8 cellular contexts compared by ENCODE assay signal in the genomic region with DNA sequence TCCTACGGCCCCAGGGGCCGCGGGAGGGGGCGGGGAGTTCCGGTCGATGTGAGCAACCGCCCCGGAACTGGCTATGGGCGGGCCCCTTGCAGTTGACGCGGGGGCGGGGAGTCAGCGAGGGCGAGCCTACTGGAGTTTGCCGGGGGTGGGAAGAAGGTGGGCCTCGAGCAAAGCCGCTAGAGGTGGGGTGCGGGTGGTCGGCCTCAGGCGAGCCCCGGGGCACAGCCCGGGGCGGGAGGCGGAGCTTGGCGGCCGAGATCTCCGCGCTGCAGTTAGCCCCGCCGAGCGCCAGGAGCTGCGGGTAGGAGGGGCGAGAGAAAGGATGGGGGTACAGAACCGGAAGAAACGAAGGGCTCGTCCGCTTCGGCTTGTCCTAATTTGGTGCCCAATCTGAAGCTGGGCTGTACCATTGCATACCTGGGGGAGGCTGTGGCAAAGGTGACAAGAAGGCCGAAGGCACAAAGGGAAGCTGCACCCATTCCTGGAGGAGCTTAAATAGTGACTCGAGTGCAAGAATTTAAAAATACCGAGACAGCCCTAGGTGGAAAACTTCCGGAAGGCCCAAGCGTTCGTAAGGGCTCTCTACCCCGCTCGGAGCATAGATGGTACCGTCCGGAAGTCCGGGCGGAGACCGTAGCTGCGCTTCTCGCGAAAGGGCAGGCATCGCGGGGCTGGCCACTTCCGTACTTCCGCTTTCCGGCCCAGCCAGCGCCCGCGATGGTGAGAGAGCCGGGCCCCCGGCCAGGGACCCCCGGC. TPM values are rescaled to one million over a fixed set of nuclear protein-coding genes. Genes with fewer than 3 reads are reported as not detected.
A peak's percentile ranks its signal among the peaks of the same experiment; 100 is the strongest.
DNase-seq lines count a peak whose midpoint lies in the region; ATAC-seq and TF ChIP-seq lines count a peak whose summit lies in the region.

ARPC4 (plus strand) TSS at position 678 of the 756 bp plus-strand sequence; CDS start at position 718, 40 bp downstream.
TADA3 (minus strand) TSS at position 69 of the 756 bp plus-strand sequence. CDS start 1,007 bp downstream, outside the sequence.

- H3K18ac ChIP-seq in H9 (ENCODE audit: insufficient read length, low read depth, low read length): peak within 1 kb of the TSS; percentile 100

- peak within 1 kb of the TSS; percentile 81 for H3K4me2 ChIP-seq in H9 (ENCODE audit: insufficient read depth, insufficient read length, low read length)

- WGBS in H9 (ENCODE audit: extremely low coverage, insufficient read length, low lambda C conversion rate): no CpG with 5 or more reads among the region's 65 CpGs

- no peaks in the 10 kb centered on the region for H3K9me3 Mint-ChIP-seq in H9
- H3K9me3 Mint-ChIP-seq in natural killer cell treated with Interleukin-12 subunit alpha and Interleukin-12 subunit beta and Interleukin-15 and Interleukin-18, amount 100 ng/mL, for 72 hours: no peaks in the 10 kb centered on the region

- H3K23me2 ChIP-seq in H9 (ENCODE audit: insufficient read length, low read depth, low read length, poor library complexity, severe bottlenecking): peaks cover 6% of the 10 kb centered on the region

- H4K20me1 ChIP-seq in H9 (ENCODE audit: control insufficient read depth, insufficient read depth, insufficient read length): no peaks in the 10 kb centered on the region

- peak within 1 kb of the TSS; percentile 86 for H4K5ac ChIP-seq in H9 (ENCODE audit: insufficient read length, low read depth, low read length)

- peak; percentile 70 for TF ChIP-seq POLR2A in Raji (IDR thresholded peaks at IDR 0.05; ENCODE audit: insufficient read depth, low read depth, low read length)

- ATAC-seq in natural killer cell treated with Interleukin-12 subunit alpha and Interleukin-12 subunit beta and Interleukin-15 and Interleukin-18, amount 100 ng/mL, for 72 hours: peak; percentile 91 to 94

- peak within 1 kb of the TSS; percentile 20; the same call in 1 of the 2 replicates for H3K4ac ChIP-seq in H9 (ENCODE audit: low read depth, low read length)

- peak within 1 kb of the TSS; percentile 93 for H2BK120ac ChIP-seq in H9 (ENCODE audit: low read depth, low read length, poor library complexity, severe bottlenecking)

- no peaks in the 10 kb centered on the region for H3K9me3 ChIP-seq in H9 (ENCODE audit: control insufficient read depth, low read depth, low read length)

- H2AFZ ChIP-seq in H9 (ENCODE audit: low read length): no peak within 1 kb of the TSS

- H3K27ac ChIP-seq in H9 (ENCODE audit: insufficient read length, low read depth, low read length): peak within 1 kb of the TSS; percentile 91

- no peak within 1 kb of the TSS for H2AK5ac ChIP-seq in H9 (ENCODE audit: insufficient read length, low read length)

- H3K27ac Mint-ChIP-seq in H9: peak within 1 kb of the TSS; percentile 100
- H3K27ac Mint-ChIP-seq in natural killer cell treated with Interleukin-12 subunit alpha and Interleukin-12 subunit beta and Interleukin-15 and Interleukin-18, amount 100 ng/mL, for 72 hours: peak within 1 kb of the TSS; percentile 99

- H3K4me1 Mint-ChIP-seq in H9: peaks cover 10 to 19% of the 10 kb centered on the region in 2 experiments
- peaks cover 55 to 56% of the 10 kb centered on the region in 2 donors for H3K4me1 Mint-ChIP-seq in natural killer cell treated with Interleukin-12 subunit alpha and Interleukin-12 subunit beta and Interleukin-15 and Interleukin-18, amount 100 ng/mL, for 72 hours (ENCODE audit: low read depth in 2 of 2)

- no peak within 1 kb of the TSS for H2BK20ac ChIP-seq in H9 (ENCODE audit: low read depth, low read length, poor library complexity, severe bottlenecking)

- peak within 1 kb of the TSS; percentile 99 for H2BK5ac ChIP-seq in H9 (ENCODE audit: insufficient read length, low read length)

- H3K79me2 ChIP-seq in H9 (ENCODE audit: insufficient read depth, low read length): peaks cover 5% of the 10 kb centered on the region; the same call in 1 of the 2 replicates

- TF ChIP-seq CTCF in H9 (conservative IDR thresholded peaks at IDR 0.05): no peak

- H3K23ac ChIP-seq in H9 (ENCODE audit: insufficient read length, low read depth, low read length): no peak within 1 kb of the TSS

- H3K14ac ChIP-seq in H9 (ENCODE audit: insufficient read depth, low read length): peak within 1 kb of the TSS; percentile 100; the same call in 1 of the 2 replicates

- peak within 1 kb of the TSS; percentile 94 to 95 for H3K4me3 Mint-ChIP-seq in H9
- H3K4me3 Mint-ChIP-seq in natural killer cell treated with Interleukin-12 subunit alpha and Interleukin-12 subunit beta and Interleukin-15 and Interleukin-18, amount 100 ng/mL, for 72 hours: peak within 1 kb of the TSS; percentile 99

- no peak within 1 kb of the TSS for H4K8ac ChIP-seq in H9 (replicated peaks; ENCODE audit: insufficient read length, low read depth, low read length)

- H3K4me1 ChIP-seq in H9 (ENCODE audit: insufficient read depth, low read length): no peaks in the 10 kb centered on the region

- peak within 1 kb of the TSS; percentile 99 for H3K9ac ChIP-seq in H9 (ENCODE audit: extremely low read depth, insufficient read length, low read length)

- H2BK15ac ChIP-seq in H9 (ENCODE audit: low read depth, low read length): no peak within 1 kb of the TSS

- no peak within 1 kb of the TSS for H2BK12ac ChIP-seq in H9 (ENCODE audit: insufficient read length, low read depth, low read length)

- H3K36me3 Mint-ChIP-seq in H9 (ENCODE audit: insufficient read depth in 1 of 3, low read depth in 3 of 3): peaks cover 30 to 52% (median 42%) of the 10 kb centered on the region in 3 experiments; a peak in 6 of 7 replicates
- peaks cover 34% of the 10 kb centered on the region for H3K36me3 Mint-ChIP-seq in natural killer cell treated with Interleukin-12 subunit alpha and Interleukin-12 subunit beta and Interleukin-15 and Interleukin-18, amount 100 ng/mL, for 72 hours

- H4K91ac ChIP-seq in H9 (ENCODE audit: insufficient read length, low read depth, low read length): no peak within 1 kb of the TSS

- H3K27me3 Mint-ChIP-seq in H9 (ENCODE audit: low read depth): peaks cover 1% of the 10 kb centered on the region; the same call in 1 of the 2 replicates
- no peaks in the 10 kb centered on the region for H3K27me3 Mint-ChIP-seq in natural killer cell treated with Interleukin-12 subunit alpha and Interleukin-12 subunit beta and Interleukin-15 and Interleukin-18, amount 100 ng/mL, for 72 hours

- no peaks in the 10 kb centered on the region for H3K27me3 ChIP-seq in H9 (ENCODE audit: insufficient read depth, low read length)

- no peaks in the 10 kb centered on the region for H3K79me1 ChIP-seq in H9 (ENCODE audit: insufficient read depth, low read depth, low read length, poor library complexity, severe bottlenecking)

- DNase-seq in ELR (ENCODE audit: low read depth) (peak; percentile 96), H9 (peak; percentile 93), M059J (ENCODE audit: low read depth) (peak; percentile 88), fibroblast of peridontal ligament (ENCODE audit: extremely low read depth) (peak; percentile 98)
- DNase-seq in activated T-helper 9 cell treated with anti-CD3 and anti-CD28 coated beads, Interleukin-2, amount 50 U/mL, for 16 hours (ENCODE audit: low read depth): peak; percentile 87
- peak; percentile 97 for DNase-seq in natural killer cell treated with Interleukin-12 subunit alpha and Interleukin-12 subunit beta and Interleukin-15 and Interleukin-18, amount 100 ng/mL, for 72 hours (ENCODE audit: low spot score)
- peak; percentile 94 for DNase-seq in stimulated activated naive CD4-positive, alpha-beta T cell treated with Interleukin-2 at 50 U/mL for 16 hours (lab: John Stamatoyannopoulos, UW)

- peak within 1 kb of the TSS; percentile 99 for H3T11ph ChIP-seq in H9 (ENCODE audit: low read length)

- peak within 1 kb of the TSS; percentile 89 for H3K56ac ChIP-seq in H9 (ENCODE audit: insufficient read length, low read depth, low read length)

RNA-seq across cellular contexts. Expression of gene ARPC4, which starts in this region (rescaled TPM):
- 161 and 164 TPM in 2 replicates for total RNA-seq in H9 (2021)
- 155 and 190 TPM in 2 replicates for total RNA-seq in M059J (2014; rRNA removed; shearing (Covaris generic))
- total RNA-seq in natural killer cell treated with Interleukin-12 subunit alpha and Interleukin-12 subunit beta and Interleukin-15 and Interleukin-18, amount 100 ng/mL, for 72 hours: 100 to 1,000 TPM; 323 to 381 TPM

RNA-seq across cellular contexts. Expression of gene TADA3, which starts in this region (rescaled TPM):
- 49.8 and 51.3 TPM in 2 replicates for total RNA-seq in H9 (2021)
- 53.6 and 60.2 TPM in 2 replicates for total RNA-seq in M059J (2014; rRNA removed; shearing (Covaris generic))
- 10 to 100 TPM; 58.3 to 65.6 TPM for total RNA-seq in natural killer cell treated with Interleukin-12 subunit alpha and Interleukin-12 subunit beta and Interleukin-15 and Interleukin-18, amount 100 ng/mL, for 72 hours

Comparison
In these comparisons a context has a peak if more than half of its experiments do, and no peak if none do; other contexts are left out.
1. Peak in every context shown above with its lines: DNase-seq, ATAC-seq and H3K27ac ChIP-seq.